In genomic region chr13:24251525-24251924, GRCh38 we compare ENCODE assay signal across 12 cellular contexts. TPM values are rescaled to one million over a fixed set of nuclear protein-coding genes. Genes with fewer than 3 reads are reported as not detected.
A peak's percentile ranks its signal among the peaks of the same experiment; 100 is the strongest.
DNase-seq lines count a peak whose midpoint lies in the region; ATAC-seq and TF ChIP-seq lines count a peak whose summit lies in the region.
"Had no signal": no experiment of that assay in that cellular context is flagged by ENCODE, and none has a peak within 500 bp of the region (broad histone marks: within the 10 kb centered on the region; RNA-seq: fewer than 3 reads in every experiment).

No MANE protein-coding gene starts in this region.

- H4K20me1 ChIP-seq in BLaER1 treated with 17β-estradiol and CSF1 and Interleukin-3, amounts not matched to agents 10 nM and 100 nM: no peaks in the 10 kb centered on the region

- H3K36me3 ChIP-seq in BLaER1 treated with 17β-estradiol and CSF1 and Interleukin-3, amounts not matched to agents 10 nM and 100 nM: peaks cover 0 to 24% (median 7%) of the 10 kb centered on the region in 11 experiments; a peak in 6 of 22 replicates

- peaks cover 32 to 97% (median 81%) of the 10 kb centered on the region in 10 experiments for H3K4me1 ChIP-seq in BLaER1 treated with 17β-estradiol and CSF1 and Interleukin-3, amounts not matched to agents 10 nM and 100 nM

- H3K9me3 Mint-ChIP-seq in activated naive CD8-positive, alpha-beta T cell treated with anti-CD3 and anti-CD28 coated beads, Interleukin-2, amount 10 ng/mL, durations not matched to agents 7 days and 5 days: no peaks in the 10 kb centered on the region
- H3K9me3 Mint-ChIP-seq in Calu3 (ENCODE audit: low read depth, unreplicated experiment): no peaks in the 10 kb centered on the region
- H3K9me3 Mint-ChIP-seq: dendritic cell treated with granulocyte-macrophage colony-stimulating factor and Interleukin-4, amounts not matched to agents 40 ng/mL and 50 ng/mL, for 4 days had no signal

- CTCF ChIA-PET in Calu3 (lab: Charles Lee): interaction anchor here (0.6 kb wide), 1 partner anchor 408 kb away, joined by 3 read pairs; no protein-coding TSS in a partner anchor

- H3K9me3 ChIP-seq in BLaER1 treated with 17β-estradiol and CSF1 and Interleukin-3, amounts not matched to agents 10 nM and 100 nM (replicated peaks in 1 of 11): peaks cover 0 to 9% (median 0%) of the 10 kb centered on the region in 11 experiments; a peak in 4 of 22 replicates

- peaks cover 28% of the 10 kb centered on the region for H3K36me3 Mint-ChIP-seq in activated naive CD8-positive, alpha-beta T cell treated with anti-CD3 and anti-CD28 coated beads, Interleukin-2, amount 10 ng/mL, durations not matched to agents 7 days and 5 days
- peaks cover 15% of the 10 kb centered on the region for H3K36me3 Mint-ChIP-seq in Calu3 (ENCODE audit: insufficient read depth, unreplicated experiment)

- POLR2A ChIA-PET in activated naive CD8-positive, alpha-beta T cell treated with anti-CD3 and anti-CD28 coated beads, Interleukin-2, amount 10 ng/mL, durations not matched to agents 7 days and 5 days (lab: Charles Lee): interaction anchor here (0.7 to 10.7 kb wide), 5 partner anchors 17 to 91 kb away, joined by 3 to 359 read pairs (median 3); partner anchors contain the start of gene SPATA13

- ATAC-seq in activated naive CD8-positive, alpha-beta T cell treated with anti-CD3 and anti-CD28 coated beads, Interleukin-2, amount 10 ng/mL, durations not matched to agents 7 days and 5 days (ENCODE audit: low read depth): peak; percentile 87
- no peak for ATAC-seq in GM19467 (IDR thresholded peaks at IDR 0.05; ENCODE audit: unreplicated experiment)
- no peak for ATAC-seq in GM21528 (IDR thresholded peaks at IDR 0.05; ENCODE audit: low FRiP score, unreplicated experiment)

- peak; percentile 74 to 79 for DNase-seq in activated CD4-positive, alpha-beta T cell treated with anti-CD3 and anti-CD28 coated beads, Interleukin-2, amount 50 U/mL, for 4 hours
- DNase-seq in activated naive CD8-positive, alpha-beta T cell treated with anti-CD3 and anti-CD28 coated beads, Interleukin-2, amount 10 ng/mL, durations not matched to agents 7 days and 5 days: peak; percentile 75
- DNase-seq in stimulated activated CD4-positive, alpha-beta T cell treated with anti-CD3 and anti-CD28 coated beads, Interleukin-1b, Interleukin-23, amount 100 ng/mL, for 24 hours (ENCODE audit: low read depth in 4 of 4, low spot score in 1 of 4): peak in 3 of 4 experiments; percentile 48 to 64 (median 62)
- DNase-seq in SW480 (ENCODE audit: low spot score): no peak
- DNase-seq in Calu3: no peak
- DNase-seq: NCI-H2171 treated with DMSO at 0.1 percent for 48 hours had no signal

- peak overlapping the region; percentile 91 for H3K4me3 Mint-ChIP-seq in activated naive CD8-positive, alpha-beta T cell treated with anti-CD3 and anti-CD28 coated beads, Interleukin-2, amount 10 ng/mL, durations not matched to agents 7 days and 5 days
- H3K4me3 Mint-ChIP-seq in Calu3 (ENCODE audit: low read depth, unreplicated experiment): no peak overlapping the region
- H3K4me3 Mint-ChIP-seq: dendritic cell treated with granulocyte-macrophage colony-stimulating factor and Interleukin-4, amounts not matched to agents 40 ng/mL and 50 ng/mL, for 4 days had no signal

- peak overlapping the region; percentile 93 for H3K27ac Mint-ChIP-seq in activated naive CD8-positive, alpha-beta T cell treated with anti-CD3 and anti-CD28 coated beads, Interleukin-2, amount 10 ng/mL, durations not matched to agents 7 days and 5 days
- no peak overlapping the region for H3K27ac Mint-ChIP-seq in Calu3 (ENCODE audit: unreplicated experiment)
- H3K27ac Mint-ChIP-seq: dendritic cell treated with granulocyte-macrophage colony-stimulating factor and Interleukin-4, amounts not matched to agents 40 ng/mL and 50 ng/mL, for 4 days had no signal

- peak overlapping the region in 10 of 11 experiments; percentile 90 to 98 (median 95); a peak in 19 of 22 replicates for H3K27ac ChIP-seq in BLaER1 treated with 17β-estradiol and CSF1 and Interleukin-3, amounts not matched to agents 10 nM and 100 nM
- H3K27ac ChIP-seq: HL-60 had no signal

- peak overlapping the region in 9 of 11 experiments; percentile 76 to 95 (median 87); a peak in 17 of 22 replicates for H3K4me2 ChIP-seq in BLaER1 treated with 17β-estradiol and CSF1 and Interleukin-3, amounts not matched to agents 10 nM and 100 nM

- no peaks in the 10 kb centered on the region for H3K27me3 Mint-ChIP-seq in activated naive CD8-positive, alpha-beta T cell treated with anti-CD3 and anti-CD28 coated beads, Interleukin-2, amount 10 ng/mL, durations not matched to agents 7 days and 5 days
- no peaks in the 10 kb centered on the region for H3K27me3 Mint-ChIP-seq in Calu3 (ENCODE audit: unreplicated experiment)
- H3K27me3 Mint-ChIP-seq: dendritic cell treated with granulocyte-macrophage colony-stimulating factor and Interleukin-4, amounts not matched to agents 40 ng/mL and 50 ng/mL, for 4 days had no signal

- H3K9ac ChIP-seq in BLaER1 treated with 17β-estradiol and CSF1 and Interleukin-3, amounts not matched to agents 10 nM and 100 nM: peak overlapping the region in 6 of 11 experiments; percentile 37 to 82 (median 79); a peak in 7 of 22 replicates

- TF ChIP-seq CTCF in Calu3 (IDR thresholded peaks at IDR 0.05; ENCODE audit: unreplicated experiment): no peak

- peaks cover 52% of the 10 kb centered on the region for H3K4me1 Mint-ChIP-seq in activated naive CD8-positive, alpha-beta T cell treated with anti-CD3 and anti-CD28 coated beads, Interleukin-2, amount 10 ng/mL, durations not matched to agents 7 days and 5 days
- no peaks in the 10 kb centered on the region for H3K4me1 Mint-ChIP-seq in Calu3 (ENCODE audit: low read depth, unreplicated experiment)

- BruUV-seq in Calu3 (replicated peaks; lab: Mats Ljungman, UMichigan): no TSS peak

- H3K27me3 ChIP-seq in BLaER1 treated with 17β-estradiol and CSF1 and Interleukin-3, amounts not matched to agents 10 nM and 100 nM: no peaks in the 10 kb centered on the region

- no peak overlapping the region for H3K4me3 ChIP-seq in BLaER1 treated with 17β-estradiol and CSF1 and Interleukin-3, amounts not matched to agents 10 nM and 100 nM

- intact Hi-C loops in Calu3 (cut with micrococcal nuclease; ENCODE audit: unreplicated experiment): no loop called here

RNA-seq across cellular contexts. Expression of gene C1QTNF9, which starts 57.9 kb away (rescaled TPM):
- total RNA-seq in activated naive CD8-positive, alpha-beta T cell treated with anti-CD3 and anti-CD28 coated beads, Interleukin-2, amount 10 ng/mL, durations not matched to agents 7 days and 5 days: not detected
- total RNA-seq in Calu3 (2022): not detected in 2 replicates
- total RNA-seq: T-helper 2 cell treated with Interferon-gamma antibody and Interleukin-4, amounts not matched to agents 100 ng/mL and 5 ng/mL, for 36 hours had no signal

Comparison
In these comparisons a context has a peak if more than half of its experiments do, and no peak if none do; other contexts are left out.
1. DNase-seq: peak in activated CD4-positive, alpha-beta T cell treated with anti-CD3 and anti-CD28 coated beads, Interleukin-2, amount 50 U/mL, for 4 hours (2 of 2), activated naive CD8-positive, alpha-beta T cell treated with anti-CD3 and anti-CD28 coated beads, Interleukin-2, amount 10 ng/mL, durations not matched to agents 7 days and 5 days (single experiment) and stimulated activated CD4-positive, alpha-beta T cell treated with anti-CD3 and anti-CD28 coated beads, Interleukin-1b, Interleukin-23, amount 100 ng/mL, for 24 hours (3 of 4); none in SW480 (single experiment) and Calu3 (single experiment).